Comparison of ENCODE assay signal across 8 cellular contexts in genomic region chr6:160991411-160992322, GRCh38. TPM values are rescaled to one million over a fixed set of nuclear protein-coding genes. Genes with fewer than 3 reads are reported as not detected.
DNase-seq lines count a peak whose midpoint lies in the region; ATAC-seq, FAIRE-seq and TF ChIP-seq lines count a peak whose summit lies in the region.

Gene MAP3K4, plus strand, starts transcription at chr6:160991769. Its CDS starts 163 bp downstream, at chr6:160991932.

- H3K27me3 Mint-ChIP-seq in central memory CD8-positive, alpha-beta T cell: peaks cover 5% of the 10 kb centered on the region

- H3K9me3 Mint-ChIP-seq in central memory CD8-positive, alpha-beta T cell: peaks cover 3% of the 10 kb centered on the region

- no peaks in the 10 kb centered on the region for H3K9me3 ChIP-seq in A673 (ENCODE audit: low read depth, low read length, poor library complexity, severe bottlenecking)
- H3K9me3 ChIP-seq in kidney (ENCODE audit: control insufficient read depth in 1 of 2, low read length in 2 of 2): no peaks in the 10 kb centered on the region

- no peak for FAIRE-seq in kidney (lab: Jason Lieb, UNC)

- BruUV-seq in A673 (replicated peaks; lab: Mats Ljungman, UMichigan): no TSS peak

- peak; percentile 84 for DNase-seq in A673 (ENCODE audit: low spot score)
- peak; percentile 6 for DNase-seq in NCI-H2196 treated with DMSO at 0.1 percent for 48 hours (lab: John Stamatoyannopoulos, UW; ENCODE audit: unreplicated experiment)
- DNase-seq in activated CD4-positive, CD25-positive, alpha-beta regulatory T cell treated with anti-CD3 and anti-CD28 coated beads, Interleukin-2, amount 50 U/mL, for 16 hours (ENCODE audit: low read depth, low spot score): peak; percentile 60
- peak; percentile 56 to 70 for DNase-seq in central memory CD8-positive, alpha-beta T cell (ENCODE audit: low spot score in 2 of 2)
- peak; percentile 93 for DNase-seq in kidney
- peak; percentile 88 for DNase-seq in stimulated activated CD4-positive, alpha-beta T cell treated with anti-CD3 and anti-CD28 coated beads, Interleukin-15, amount 100 ng/mL, for 24 hours

- TF ChIP-seq CTCF in A673 (conservative IDR thresholded peaks at IDR 0.05; ENCODE audit: low read depth, low read length) (no peak), kidney (IDR thresholded peaks at IDR 0.05; ENCODE audit: borderline replicate concordance, extremely low read depth, insufficient read depth) (no peak)

- peaks cover 20% of the 10 kb centered on the region for H3K36me3 Mint-ChIP-seq in central memory CD8-positive, alpha-beta T cell (ENCODE audit: insufficient read depth)

- H3K4me3 Mint-ChIP-seq in central memory CD8-positive, alpha-beta T cell: peak within 1 kb of the TSS; percentile 99

- peak within 1 kb of the TSS; percentile 87 for H3K4me3 ChIP-seq in A673 (ENCODE audit: low read depth, low read length, poor library complexity, severe bottlenecking)
- H3K4me3 ChIP-seq in kidney (ENCODE audit: low read length in 2 of 2): peak within 1 kb of the TSS; percentile 88 to 93

- H3K27ac ChIP-seq in A673 (ENCODE audit: low read depth, low read length, poor library complexity, severe bottlenecking) (peak within 1 kb of the TSS; percentile 86), kidney (ENCODE audit: low read depth in 2 of 2, low read length in 2 of 2) (peak within 1 kb of the TSS; percentile 92 to 93)

- CTCF ChIA-PET in A673 (lab: Charles Lee): interaction anchor here (1.1 kb wide), 1 partner anchor 61 kb away, joined by 3 read pairs; no protein-coding TSS in a partner anchor

- H3K4me1 ChIP-seq in A673 (ENCODE audit: insufficient read depth, low read length, poor library complexity, severe bottlenecking): no peaks in the 10 kb centered on the region
- peaks cover 3 to 6% of the 10 kb centered on the region in 2 donors for H3K4me1 ChIP-seq in kidney (ENCODE audit: control insufficient read depth in 1 of 2, insufficient read depth in 1 of 2, low read depth in 1 of 2, low read length in 2 of 2)

- peak; percentile 63 for ATAC-seq in GM18517 (IDR thresholded peaks at IDR 0.05; ENCODE audit: unreplicated experiment)
- peak; percentile 66 for ATAC-seq in HG03025 (IDR thresholded peaks at IDR 0.05; ENCODE audit: low FRiP score, unreplicated experiment)
- peak; percentile 49 for ATAC-seq in central memory CD8-positive, alpha-beta T cell (replicated peaks; ENCODE audit: extremely low read depth, poor library complexity, severe bottlenecking)

- POLR2A ChIA-PET in A673 (lab: Charles Lee; ENCODE audit: low non-redundant PET): no interaction called here

- H3K9ac ChIP-seq in kidney (ENCODE audit: low read length in 2 of 2): peak within 1 kb of the TSS; percentile 74 to 94

- H3K27me3 ChIP-seq in A673 (replicated peaks; ENCODE audit: insufficient read depth, low read depth, low read length, poor library complexity): no peaks in the 10 kb centered on the region

- H3K27ac Mint-ChIP-seq in central memory CD8-positive, alpha-beta T cell (ENCODE audit: low read depth): peak within 1 kb of the TSS; percentile 98

- peaks cover 4% of the 10 kb centered on the region for H3K36me3 ChIP-seq in A673 (ENCODE audit: insufficient read depth, low read length, poor library complexity, severe bottlenecking)
- H3K36me3 ChIP-seq in kidney (ENCODE audit: control insufficient read depth in 1 of 2, insufficient read depth in 2 of 2, low read length in 2 of 2): no peaks in the 10 kb centered on the region

- H3K4me1 Mint-ChIP-seq in central memory CD8-positive, alpha-beta T cell: peaks cover 43% of the 10 kb centered on the region

- intact Hi-C loops in A673 (cut with micrococcal nuclease; ENCODE audit: unreplicated experiment) (loop anchor here (2.0 to 5.0 kb wide), 2 partner anchors 61 to 381 kb away; no protein-coding TSS in a partner anchor), kidney (cut with DNase I) (no loop called here)

RNA-seq across cellular contexts. Expression of gene MAP3K4, which starts in this region (rescaled TPM):
- total RNA-seq in A673 (2021) (37.1 and 51.2 TPM in 2 replicates), kidney (52.8 TPM)
- polyA plus RNA-seq in kidney (ENCODE audit: insufficient read depth, low read depth, low replicate concordance): 13.0 TPM

Comparison
In these comparisons a context has a peak if more than half of its experiments do, and no peak if none do; other contexts are left out.
1. Peak in every context shown above with its lines: DNase-seq, ATAC-seq, H3K4me3 ChIP-seq and H3K27ac ChIP-seq.
2. DNase-seq: peak in every context shown above with its lines; median percentile 93 in kidney; 88 in stimulated activated CD4-positive, alpha-beta T cell treated with anti-CD3 and anti-CD28 coated beads, Interleukin-15, amount 100 ng/mL, for 24 hours; 84 in A673; 63 in central memory CD8-positive, alpha-beta T cell; 60 in activated CD4-positive, CD25-positive, alpha-beta regulatory T cell treated with anti-CD3 and anti-CD28 coated beads, Interleukin-2, amount 50 U/mL, for 16 hours; 6 in NCI-H2196 treated with DMSO at 0.1 percent for 48 hours.